Comparison of ENCODE assay signal across 8 cellular contexts in genomic region chr2:127675335-127676261, GRCh38. TPM values are rescaled to one million over a fixed set of nuclear protein-coding genes. Genes with fewer than 3 reads are reported as not detected.
A peak's percentile ranks its signal among the peaks of the same experiment; 100 is the strongest.
DNase-seq lines count a peak whose midpoint lies in the region; ATAC-seq and TF ChIP-seq lines count a peak whose summit lies in the region.

TSS of gene LIMS2 (minus strand) at chr2:127675530. CDS start at chr2:127675024, 506 bp downstream.

- ATAC-seq in CD8-positive, alpha-beta T cell = no peak
- no peak for ATAC-seq in central memory CD8-positive, alpha-beta T cell (replicated peaks; ENCODE audit: extremely low read depth, poor library complexity, severe bottlenecking)
- ATAC-seq in left lobe of liver (peak; percentile 87), GM21737 (IDR thresholded peaks at IDR 0.05; ENCODE audit: unreplicated experiment) (no peak), HG03439 (IDR thresholded peaks at IDR 0.05; ENCODE audit: unreplicated experiment) (no peak)

- peaks cover 11% of the 10 kb centered on the region for H3K4me1 ChIP-seq in CD8-positive, alpha-beta T cell (ENCODE audit: insufficient read depth, low read length)

- DNase-seq in CD8-positive, alpha-beta T cell = peak in 1 of 7 experiments; percentile 47
- DNase-seq in LHCN-M2 (ENCODE audit: low read depth) = peak; percentile 41
- no peak for DNase-seq in central memory CD8-positive, alpha-beta T cell (ENCODE audit: low spot score in 2 of 2)
- peak; percentile 72 for DNase-seq in left lobe of liver (ENCODE audit: low spot score)
- DNase-seq in substantia nigra (lab: John Stamatoyannopoulos, UW) = peak in 2 of 49 donors; percentile 19 to 31
- DNase-seq in G401 (ENCODE audit: low spot score) = no peak

- H3K9me3 ChIP-seq in CD8-positive, alpha-beta T cell (ENCODE audit: low read length) = no peaks in the 10 kb centered on the region

- no peaks in the 10 kb centered on the region for H3K9me3 Mint-ChIP-seq in CD8-positive, alpha-beta T cell
- H3K9me3 Mint-ChIP-seq in central memory CD8-positive, alpha-beta T cell = no peaks in the 10 kb centered on the region

- peak within 1 kb of the TSS; percentile 48 for H3K4me3 ChIP-seq in CD8-positive, alpha-beta T cell (ENCODE audit: low read depth, low read length)

- POLR2A ChIA-PET in CD8-positive, alpha-beta T cell (lab: Charles Lee) = no interaction called here

- peak within 1 kb of the TSS; percentile 76 for H3K4me3 Mint-ChIP-seq in CD8-positive, alpha-beta T cell
- peak within 1 kb of the TSS; percentile 80 for H3K4me3 Mint-ChIP-seq in central memory CD8-positive, alpha-beta T cell

- H3K27me3 Mint-ChIP-seq in CD8-positive, alpha-beta T cell (ENCODE audit: low read depth) = peaks cover 36% of the 10 kb centered on the region
- peaks cover 78% of the 10 kb centered on the region for H3K27me3 Mint-ChIP-seq in central memory CD8-positive, alpha-beta T cell

- peaks cover 18% of the 10 kb centered on the region for H3K27me3 ChIP-seq in CD8-positive, alpha-beta T cell (ENCODE audit: insufficient read depth, low read length)

- in situ Hi-C loops in G401 (cut with HindIII; ENCODE audit: low sequenced_read_pairs) = no loop called here

- CTCF ChIA-PET in CD8-positive, alpha-beta T cell (lab: Charles Lee) = interaction anchor here (1.5 to 1.9 kb wide), 2 partner anchors 27 to 84 kb away, joined by 4 read pairs; no protein-coding TSS in a partner anchor

- H3K27ac Mint-ChIP-seq in CD8-positive, alpha-beta T cell = no peak within 1 kb of the TSS
- H3K27ac Mint-ChIP-seq in central memory CD8-positive, alpha-beta T cell (ENCODE audit: low read depth) = peak within 1 kb of the TSS; percentile 25

- no peak within 1 kb of the TSS for H3K27ac ChIP-seq in CD8-positive, alpha-beta T cell (ENCODE audit: low read depth, low read length)
- peak within 1 kb of the TSS; percentile 26 for H3K27ac ChIP-seq in substantia nigra (ENCODE audit: low read depth, low read length, poor library complexity, severe bottlenecking)

- no peaks in the 10 kb centered on the region for H3K36me3 ChIP-seq in CD8-positive, alpha-beta T cell (ENCODE audit: insufficient read depth, low read length)

- H3K36me3 Mint-ChIP-seq in CD8-positive, alpha-beta T cell = no peaks in the 10 kb centered on the region
- H3K36me3 Mint-ChIP-seq in central memory CD8-positive, alpha-beta T cell (ENCODE audit: insufficient read depth) = peaks cover 2% of the 10 kb centered on the region

- peaks cover 9% of the 10 kb centered on the region for H3K4me1 Mint-ChIP-seq in CD8-positive, alpha-beta T cell (ENCODE audit: low read depth)
- peaks cover 11% of the 10 kb centered on the region for H3K4me1 Mint-ChIP-seq in central memory CD8-positive, alpha-beta T cell

- intact Hi-C loops in CD8-positive, alpha-beta T cell (cut with DNase I, micrococcal nuclease) = no loop called here

- TF ChIP-seq CTCF in CD8-positive, alpha-beta T cell (IDR thresholded peaks at IDR 0.05) = no peak

RNA-seq across cellular contexts. Expression of gene LIMS2, which starts in this region (rescaled TPM):
- total RNA-seq in CD8-positive, alpha-beta T cell = 1 to 10 TPM; 2.8 to 2.9 TPM
- total RNA-seq in LHCN-M2 (2014; rRNA removed) (1.9 and 2.3 TPM in 2 replicates), left lobe of liver (31.0 TPM)
- 83.4 TPM for polyA plus RNA-seq in LHCN-M2 (2012)
- 1.8 and 5.8 TPM in 2 replicates for total RNA-seq in G401 (2014; rRNA removed; shearing (Covaris generic))

Comparison
In these comparisons a context has a peak if more than half of its experiments do, and no peak if none do; other contexts are left out.
1. DNase-seq: peak in LHCN-M2 (single experiment) and left lobe of liver (single experiment); none in central memory CD8-positive, alpha-beta T cell (0 of 2) and G401 (single experiment).